In genomic region chr11:75919525-75919924, GRCh38 we compare ENCODE assay signal across 16 cellular contexts.
A peak's percentile ranks its signal among the peaks of the same experiment; 100 is the strongest.
DNase-seq lines count a peak whose midpoint lies in the region; ATAC-seq, FAIRE-seq and TF ChIP-seq lines count a peak whose summit lies in the region.
"Had no signal": no experiment of that assay in that cellular context is flagged by ENCODE, and none has a peak within 500 bp of the region (broad histone marks: within the 10 kb centered on the region; RNA-seq: fewer than 3 reads in every experiment).

No MANE protein-coding gene starts in this region.

- no peak overlapping the region for H3K9ac ChIP-seq in PC-3 (ENCODE audit: low read length)

- no peaks in the 10 kb centered on the region for H4K20me1 ChIP-seq in PC-3 (ENCODE audit: low read length)

- H3K9me3 ChIP-seq in PC-3 (ENCODE audit: low read length): no peaks in the 10 kb centered on the region
- H3K9me3 ChIP-seq in cardiac muscle cell (ENCODE audit: low read depth): no peaks in the 10 kb centered on the region
- no peaks in the 10 kb centered on the region for H3K9me3 ChIP-seq in psoas muscle
- H3K9me3 ChIP-seq: adrenal gland, esophagus squamous epithelium, upper lobe of left lung had no signal

- TF ChIP-seq CTCF in PC-3 (conservative IDR thresholded peaks at IDR 0.05; ENCODE audit: low read depth, low read length) (no peak), cardiac muscle cell (IDR thresholded peaks at IDR 0.05; ENCODE audit: low read depth, low read length) (no peak), psoas muscle (IDR thresholded peaks at IDR 0.05) (no peak)

- no peak overlapping the region for H3K4me3 ChIP-seq in PC-3 (ENCODE audit: low read length)
- H3K4me3 ChIP-seq in cardiac muscle cell: no peak overlapping the region
- peak overlapping the region; percentile 26 for H3K4me3 ChIP-seq in psoas muscle
- H3K4me3 ChIP-seq: adrenal gland, esophagus squamous epithelium, upper lobe of left lung had no signal

- CTCF ChIA-PET in PC-3 (lab: Charles Lee): no interaction called here

- DNase-seq in GM12891 (ENCODE audit: insufficient read length, low spot score) (no peak), PC-3 (no peak), cardiac muscle cell (ENCODE audit: low read depth in 1 of 2, low spot score in 1 of 2) (no peak), psoas muscle (peak in 1 of 2 donors; percentile 28), Kasumi-1 (lab: John Stamatoyannopoulos, UW) (no peak), NCI-H2081 treated with DMSO at 0.1 percent for 48 hours (lab: John Stamatoyannopoulos, UW) (no peak), NCI-H345 (lab: John Stamatoyannopoulos, UW) (no peak)
- DNase-seq: activated CD4-positive, alpha-beta T cell treated with anti-CD3 and anti-CD28 coated beads for 4 hours; activated T-cell treated with anti-CD3 and anti-CD28 coated beads, Interleukin-2, amount 50 U/mL, for 4 hours; cortex of kidney; esophagus squamous epithelium; midbrain; T-helper 1 cell; upper lobe of left lung had no signal

- POLR2A ChIA-PET in PC-3 (lab: Charles Lee; ENCODE audit: unreplicated experiment): interaction anchor here (0.6 kb wide), 1 partner anchor 785 kb away, joined by 3 read pairs; no protein-coding TSS in a partner anchor

- BruUV-seq in PC-3 (replicated peaks; lab: Mats Ljungman, UMichigan): no TSS peak

- no peak for TF ChIP-seq POLR2A in GM12891 (IDR thresholded peaks at IDR 0.05; ENCODE audit: low read depth, low read length)

- H3F3A ChIP-seq in PC-3 (ENCODE audit: low read length, unreplicated experiment): no peaks in the 10 kb centered on the region

- no peaks in the 10 kb centered on the region for H3K9me2 ChIP-seq in PC-3 (replicated peaks; ENCODE audit: low read length)

- H3K36me3 ChIP-seq in PC-3 (ENCODE audit: low read depth, low read length) (no peaks in the 10 kb centered on the region), cardiac muscle cell (no peaks in the 10 kb centered on the region), psoas muscle (ENCODE audit: insufficient read depth in 1 of 2, low read depth in 1 of 2) (no peaks in the 10 kb centered on the region)
- H3K36me3 ChIP-seq: adrenal gland, esophagus squamous epithelium, upper lobe of left lung had no signal

- H3K79me2 ChIP-seq in PC-3 (ENCODE audit: low read length): no peaks in the 10 kb centered on the region

- H3K4me1 ChIP-seq in PC-3 (ENCODE audit: insufficient read depth, low read length) (peaks cover 3% of the 10 kb centered on the region; the same call in 1 of the 2 replicates), cardiac muscle cell (ENCODE audit: low read depth) (peaks cover 14% of the 10 kb centered on the region), psoas muscle (peaks cover 19% of the 10 kb centered on the region)

- H3K27me3 ChIP-seq in PC-3 (ENCODE audit: low read length): no peaks in the 10 kb centered on the region
- no peaks in the 10 kb centered on the region for H3K27me3 ChIP-seq in cardiac muscle cell
- H3K27me3 ChIP-seq in psoas muscle (ENCODE audit: insufficient read depth in 3 of 3, low read length in 2 of 3): no peaks in the 10 kb centered on the region
- H3K27me3 ChIP-seq: adrenal gland, esophagus squamous epithelium, upper lobe of left lung had no signal

- H3K4me2 ChIP-seq in PC-3 (ENCODE audit: low read length): no peak overlapping the region

- intact Hi-C loops in PC-3 (cut with micrococcal nuclease) (no loop called here), psoas muscle (cut with DNase I) (no loop called here)

- WGBS in psoas muscle, 3 donors: 11 to 23% (median 21%) methylated on average over 2 of the region's 2 CpGs

- H3K27ac ChIP-seq in PC-3 (ENCODE audit: low read length) (no peak overlapping the region), cardiac muscle cell (peak overlapping the region; percentile 60), psoas muscle (peak overlapping the region; percentile 66)
- H3K27ac ChIP-seq: upper lobe of left lung had no signal

- no peak overlapping the region for H2AFZ ChIP-seq in PC-3 (ENCODE audit: low read length)

- 0 out of 2 replicates have a peak, but pooled peaks have one; percentile 29 for ATAC-seq in PC-3
- ATAC-seq in psoas muscle: peak; percentile 70 to 94 (median 90)
- no peak for ATAC-seq in GM18873 (IDR thresholded peaks at IDR 0.05; ENCODE audit: low FRiP score, unreplicated experiment)
- ATAC-seq: activated T-cell treated with anti-CD3 and anti-CD28 coated beads, Interleukin-2, amount 50 U/mL, for 4 hours had no signal

- FAIRE-seq in GM12891 (lab: Jason Lieb, UNC): peak; percentile 28

TF ChIP-seq in GM12891, 5 proteins besides CTCF, POLR2A, EP300 and RAD21:
- TF ChIP-seq TAF1 (IDR thresholded peaks at IDR 0.05; ENCODE audit: low read depth, low read length): no peak
- no peak for TF ChIP-seq PAX5 (IDR thresholded peaks at IDR 0.05; ENCODE audit: insufficient read depth, low read length, severe bottlenecking)
- no peak for TF ChIP-seq SPI1 (IDR thresholded peaks at IDR 0.05; ENCODE audit: low read depth, low read length)
- no peak for TF ChIP-seq POU2F2 (IDR thresholded peaks at IDR 0.05; ENCODE audit: low read depth, low read length)
- no peak for TF ChIP-seq POLR2AphosphoS5 (IDR thresholded peaks at IDR 0.05; ENCODE audit: low read depth, low read length)
